ENCODE assay signal across 9 cellular contexts in genomic region chr12:64064240-64064639, GRCh38.
"Had no signal": no experiment of that assay in that cellular context is flagged by ENCODE, and none has a peak within 500 bp of the region (broad histone marks: within the 10 kb centered on the region; RNA-seq: fewer than 3 reads in every experiment).

No MANE protein-coding gene starts in this region.

- FAIRE-seq: H1 had no signal

- H3K4me3 Mint-ChIP-seq: GM23338, HFFc6, IgD-negative memory B cell had no signal

- H3K36me3 ChIP-seq: HAP-1 had no signal

- H3K27ac ChIP-seq: HL-60 had no signal

- H3K9me3 ChIP-seq: HAP-1 had no signal

- H3K4me2 ChIP-seq: GM23338 had no signal

- H3K9me3 Mint-ChIP-seq: GM23338, HFFc6, IgD-negative memory B cell had no signal

- DNase-seq: H7, HFFc6, KG1 had no signal

- H3K36me3 Mint-ChIP-seq: IgD-negative memory B cell had no signal

- H2AFZ ChIP-seq: GM23338 had no signal

- H3K27ac Mint-ChIP-seq: GM23338, HFFc6, IgD-negative memory B cell had no signal

- ATAC-seq: GM23338, HCT116 had no signal

- H3K4me3 ChIP-seq: GM23338, HAP-1 had no signal
